Comparison of ENCODE assay signal across 15 cellular contexts in the genomic region with DNA sequence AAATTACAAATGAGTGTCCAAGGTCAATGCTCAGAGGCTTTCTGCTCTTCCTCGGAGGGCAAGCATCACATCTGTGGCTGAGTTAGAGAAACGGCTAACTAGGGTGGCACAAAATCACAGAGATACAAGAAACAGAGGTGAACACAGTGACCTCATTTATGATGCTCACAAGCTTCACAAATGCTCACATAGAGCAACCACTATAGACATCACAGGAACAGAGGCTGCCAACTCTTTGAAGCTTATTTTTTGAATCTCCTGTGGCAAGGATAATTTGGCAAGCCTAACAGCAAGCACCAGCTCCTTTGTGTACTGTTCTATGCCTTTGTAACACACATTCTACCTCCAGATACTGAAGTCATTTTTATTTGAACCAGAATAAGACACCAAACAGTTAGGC.
DNase-seq lines count a peak whose midpoint lies in the region; ATAC-seq and TF ChIP-seq lines count a peak whose summit lies in the region.
"Had no signal": no experiment of that assay in that cellular context is flagged by ENCODE, and none has a peak within 500 bp of the region (broad histone marks: within the 10 kb centered on the region; RNA-seq: fewer than 3 reads in every experiment).

No MANE protein-coding gene starts in this region.

- no peak overlapping the region for H3K4me3 Mint-ChIP-seq in HFFc6
- H3K4me3 Mint-ChIP-seq: B cell; CD4-positive, CD25-positive, alpha-beta regulatory T cell; GM23338 had no signal

- peaks cover 84% of the 10 kb centered on the region for H3K4me1 Mint-ChIP-seq in HFFc6 (ENCODE audit: low read depth)

- no peaks in the 10 kb centered on the region for H3K9me3 Mint-ChIP-seq in HFFc6
- H3K9me3 Mint-ChIP-seq: GM23338 had no signal

- H3K36me3 Mint-ChIP-seq in HFFc6 (ENCODE audit: low read depth) = peaks cover 3% of the 10 kb centered on the region
- H3K36me3 Mint-ChIP-seq: CD4-positive, CD25-positive, alpha-beta regulatory T cell had no signal

- H3K27me3 Mint-ChIP-seq in HFFc6 (ENCODE audit: insufficient read depth) = peaks cover 4% of the 10 kb centered on the region; the same call in 1 of the 2 replicates
- H3K27me3 Mint-ChIP-seq: B cell; CD4-positive, CD25-positive, alpha-beta regulatory T cell had no signal

- no peak for DNase-seq in HFFc6
- peak; percentile 13 for DNase-seq in NCI-H1092 (lab: John Stamatoyannopoulos, UW)
- DNase-seq in fibroblast of peridontal ligament (ENCODE audit: extremely low read depth) = peak; percentile 25
- DNase-seq in LoVo (ENCODE audit: low spot score) = no peak
- DNase-seq in activated CD4-positive, alpha-beta T cell treated with anti-CD3 and anti-CD28 coated beads, Interleukin-2, amount 50 U/mL, for 4 hours = no peak
- DNase-seq in SKM-1 treated with dmso at 0.1 percent for 144 hours (lab: John Stamatoyannopoulos, UW; ENCODE audit: unreplicated experiment) = no peak
- DNase-seq: CD4-positive, CD25-positive, alpha-beta regulatory T cell; DND-41; GDM1; NCI-H1436 treated with DMSO at 0.1 percent for 48 hours; NCI-H2029 treated with DMSO at 0.1 percent for 48 hours had no signal

- no peak for TF ChIP-seq CTCF in HFFc6 (IDR thresholded peaks at IDR 0.05)

- peak overlapping the region; percentile 32; the same call in 1 of the 2 replicates for H3K27ac Mint-ChIP-seq in HFFc6
- H3K27ac Mint-ChIP-seq: B cell; CD4-positive, CD25-positive, alpha-beta regulatory T cell; GM23338 had no signal

- ATAC-seq in SK-N-SH treated with all-trans-retinoic acid at 6 μM for 48 hours = peak; percentile 24
- ATAC-seq: GM23338, K562 had no signal

TF ChIP-seq in SK-N-SH treated with all-trans-retinoic acid at 6 μM for 48 hours, 23 proteins besides CTCF, POLR2A, EP300 and RAD21:
- TF ChIP-seq ZNF70 (CRISPR knock-in tag; IDR thresholded peaks at IDR 0.05) (no peak), ZFP3 (CRISPR knock-in tag; IDR thresholded peaks at IDR 0.05) (peak; percentile 46; the same call in 1 of the 2 replicates), ISL1 (CRISPR knock-in tag; IDR thresholded peaks at IDR 0.05) (0 out of 2 replicates have a peak, but pooled peaks have one; percentile 8)

Comparison
In these comparisons a context has a peak if more than half of its experiments do, and no peak if none do; other contexts are left out.
1. DNase-seq: peak in NCI-H1092 (single experiment) and fibroblast of peridontal ligament (single experiment); none in HFFc6 (single experiment), LoVo (single experiment), activated CD4-positive, alpha-beta T cell treated with anti-CD3 and anti-CD28 coated beads, Interleukin-2, amount 50 U/mL, for 4 hours (0 of 2) and SKM-1 treated with dmso at 0.1 percent for 144 hours (single experiment).